ENCODE assay signal across 9 cellular contexts in genomic region chr2:176085861-176086771, GRCh38. TPM values are rescaled to one million over a fixed set of nuclear protein-coding genes. Genes with fewer than 3 reads are reported as not detected.
A peak's percentile ranks its signal among the peaks of the same experiment; 100 is the strongest.
DNase-seq lines count a peak whose midpoint lies in the region; ATAC-seq, FAIRE-seq and TF ChIP-seq lines count a peak whose summit lies in the region.
"Had no signal": no experiment of that assay in that cellular context is flagged by ENCODE, and none has a peak within 500 bp of the region (broad histone marks: within the 10 kb centered on the region; RNA-seq: fewer than 3 reads in every experiment).

No MANE protein-coding gene starts in this region.

- no peaks in the 10 kb centered on the region for H3K79me2 ChIP-seq in neural cell (replicated peaks; ENCODE audit: insufficient read depth, low read length)

- FAIRE-seq in RCC 7860 (lab: Jason Lieb, UNC), result no peak

- H2AFZ ChIP-seq in neural cell (ENCODE audit: low read depth, low read length), result no peak overlapping the region

- H3K27ac ChIP-seq in neural cell (ENCODE audit: low read length), result no peak overlapping the region
- H3K27ac ChIP-seq: upper lobe of left lung had no signal

- peaks cover 91% of the 10 kb centered on the region for H3K27me3 Mint-ChIP-seq in chondrocyte (ENCODE audit: low read depth)

- no peak overlapping the region for H3K4me2 ChIP-seq in neural cell (ENCODE audit: low read length)

- H3K9ac ChIP-seq in neural cell (ENCODE audit: low read length), result no peak overlapping the region

- H3K27ac Mint-ChIP-seq in chondrocyte (ENCODE audit: unreplicated experiment), result no peak overlapping the region

- H3K36me3 Mint-ChIP-seq in chondrocyte (ENCODE audit: low read depth), result peaks cover under 1% of the 10 kb centered on the region

- H4K20me1 ChIP-seq in neural cell (ENCODE audit: insufficient read depth), result no peaks in the 10 kb centered on the region

- TF ChIP-seq RAD21 in neural cell (conservative IDR thresholded peaks at IDR 0.05), result peak; percentile 94

- TF ChIP-seq CTCF in chondrocyte (IDR thresholded peaks at IDR 0.05) (peak; percentile 80), neural cell (IDR thresholded peaks at IDR 0.05; ENCODE audit: poor library complexity, severe bottlenecking) (peak; percentile 89)

- peak; percentile 23 for DNase-seq in stimulated activated CD4-positive, alpha-beta T cell treated with anti-CD3 and anti-CD28 coated beads, Interleukin-15, amount 100 ng/mL, for 24 hours
- DNase-seq in stimulated activated CD4-positive, alpha-beta T cell treated with anti-CD3 and anti-CD28 coated beads, Interleukin-2, amount 100 ng/mL, for 24 hours, result no peak
- DNase-seq in NCI-H69 (lab: John Stamatoyannopoulos, UW) (peak; percentile 70), chondrocyte (ENCODE audit: low spot score) (no peak), RCC 7860 (ENCODE audit: low spot score) (no peak)

- no peaks in the 10 kb centered on the region for H3K9me2 ChIP-seq in neural cell (ENCODE audit: insufficient read depth, low read length)

- TF ChIP-seq EP300 in neural cell (conservative IDR thresholded peaks at IDR 0.05; ENCODE audit: poor library complexity, severe bottlenecking), result no peak

- peak overlapping the region; percentile 58 for H3K4me3 ChIP-seq in neural cell (ENCODE audit: low read length)
- H3K4me3 ChIP-seq: upper lobe of left lung had no signal

- H3F3A ChIP-seq in neural cell (ENCODE audit: insufficient read depth, low read length, poor library complexity, severe bottlenecking), result no peaks in the 10 kb centered on the region

- no peak overlapping the region for H3K4me3 Mint-ChIP-seq in chondrocyte (ENCODE audit: unreplicated experiment)

- H3K36me3 ChIP-seq in neural cell (ENCODE audit: insufficient read depth, low read length), result no peaks in the 10 kb centered on the region
- H3K36me3 ChIP-seq: upper lobe of left lung had no signal

- no peaks in the 10 kb centered on the region for H3K9me3 Mint-ChIP-seq in chondrocyte (ENCODE audit: low read depth)

- H3K27me3 ChIP-seq in neural cell (ENCODE audit: insufficient read depth, low read depth, low read length), result peaks cover 100% of the 10 kb centered on the region

- ATAC-seq in HG02798 (IDR thresholded peaks at IDR 0.05; ENCODE audit: poor library complexity, unreplicated experiment), result no peak
- ATAC-seq in HG03139 (IDR thresholded peaks at IDR 0.05; ENCODE audit: unreplicated experiment), result no peak

- peaks cover 4% of the 10 kb centered on the region for H3K9me3 ChIP-seq in neural cell (ENCODE audit: low read length)

- H3K4me1 Mint-ChIP-seq in chondrocyte (ENCODE audit: low read depth), result peaks cover 23% of the 10 kb centered on the region

TF ChIP-seq in neural cell, 6 proteins besides CTCF, POLR2A, EP300 and RAD21:
- peak; percentile 96 for TF ChIP-seq SMC3 (conservative IDR thresholded peaks at IDR 0.05; ENCODE audit: poor library complexity)
- TF ChIP-seq EZH2 (IDR thresholded peaks at IDR 0.05; ENCODE audit: borderline replicate concordance, insufficient read depth, low read length, poor library complexity, severe bottlenecking), result peak; percentile 36
- no peak for TF ChIP-seq TAF1 (IDR thresholded peaks at IDR 0.05; ENCODE audit: low read depth)
- no peak for TF ChIP-seq POLR2AphosphoS5 (IDR thresholded peaks at IDR 0.05)
- peak; percentile 19 for TF ChIP-seq MXI1 (conservative IDR thresholded peaks at IDR 0.05; ENCODE audit: poor library complexity, severe bottlenecking)

RNA-seq across cellular contexts. Expression of gene EVX2, which starts 2.4 kb away (rescaled TPM):
- total RNA-seq in chondrocyte, result not detected in 3 replicates
- not detected in 2 replicates for polyA plus RNA-seq in neural cell
- not detected in 2 replicates for polyA minus RNA-seq in neural cell
- total RNA-seq: upper lobe of left lung had no signal

RNA-seq across cellular contexts. Expression of gene HOXD13, which starts 6.4 kb away (rescaled TPM):
- not detected in 3 replicates for total RNA-seq in chondrocyte
- polyA plus RNA-seq in neural cell, result not detected in 2 replicates
- polyA minus RNA-seq in neural cell, result not detected in 2 replicates
- total RNA-seq: upper lobe of left lung had no signal

RNA-seq across cellular contexts. Expression of gene HOXD12, which starts 13.5 kb away (rescaled TPM):
- total RNA-seq in chondrocyte, result not detected in 3 replicates
- polyA plus RNA-seq in neural cell, result not detected in 2 replicates
- polyA minus RNA-seq in neural cell, result not detected in 2 replicates
- total RNA-seq: upper lobe of left lung had no signal

RNA-seq across cellular contexts. Expression of gene HOXD11, which starts 21.0 kb away (rescaled TPM):
- total RNA-seq in chondrocyte, result not detected in 3 replicates
- polyA plus RNA-seq in neural cell, result not detected in 2 replicates
- not detected in 2 replicates for polyA minus RNA-seq in neural cell
- total RNA-seq: upper lobe of left lung had no signal

RNA-seq across cellular contexts. Expression of gene HOXD10, which starts 30.5 kb away (rescaled TPM):
- total RNA-seq in chondrocyte, result not detected in 3 replicates
- not detected in 2 replicates for polyA plus RNA-seq in neural cell
- not detected in 2 replicates for polyA minus RNA-seq in neural cell

Comparison
In these comparisons a context has a peak if more than half of its experiments do, and no peak if none do; other contexts are left out.
1. DNase-seq: peak in stimulated activated CD4-positive, alpha-beta T cell treated with anti-CD3 and anti-CD28 coated beads, Interleukin-15, amount 100 ng/mL, for 24 hours (single experiment) and NCI-H69 (single experiment); none in stimulated activated CD4-positive, alpha-beta T cell treated with anti-CD3 and anti-CD28 coated beads, Interleukin-2, amount 100 ng/mL, for 24 hours (0 of 2), chondrocyte (single experiment) and RCC 7860 (single experiment).